Comparison of ENCODE assay signal across 8 cellular contexts in the genomic region with DNA sequence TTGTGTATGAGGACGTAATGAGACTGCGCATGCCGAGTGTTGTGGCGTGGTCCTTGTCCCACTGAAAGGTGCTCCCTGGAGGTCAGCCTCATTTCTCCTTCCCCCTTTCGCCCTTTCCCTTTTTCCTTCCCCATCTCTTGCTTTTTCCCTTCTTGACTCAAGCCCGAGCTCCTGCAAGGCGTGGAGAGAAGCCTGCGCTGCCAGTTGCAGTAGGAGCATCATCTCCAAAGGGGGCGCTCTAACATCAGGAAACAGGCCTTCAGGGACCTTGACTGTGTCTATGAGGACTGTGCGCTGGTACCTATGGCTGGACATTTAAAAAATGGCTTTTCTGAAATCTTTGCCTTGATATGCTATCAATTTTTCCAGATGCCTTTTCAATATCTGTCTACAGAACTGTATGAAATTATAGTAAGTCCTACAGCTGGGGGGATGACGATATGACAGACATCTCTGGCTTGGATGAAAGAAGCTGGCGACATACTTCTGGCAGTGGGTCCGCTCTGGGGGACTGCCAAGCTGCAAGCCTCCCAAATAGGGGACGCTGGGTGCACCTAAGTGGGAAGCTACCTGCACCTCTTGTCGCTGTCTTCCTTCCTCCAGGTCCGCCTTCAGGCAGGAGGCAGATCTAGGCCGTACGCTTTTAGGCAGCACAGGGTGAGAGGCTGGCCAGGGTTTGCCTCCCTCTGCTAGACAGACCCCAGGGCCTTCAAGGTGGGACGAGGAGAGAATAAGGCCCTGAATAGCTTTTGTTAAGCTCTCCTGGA.
DNase-seq lines count a peak whose midpoint lies in the region; ATAC-seq and TF ChIP-seq lines count a peak whose summit lies in the region.

No MANE protein-coding gene starts in this region.

- H3K4me1 ChIP-seq in BE2C (peaks cover 12% of the 10 kb centered on the region), upper lobe of right lung (no peaks in the 10 kb centered on the region)

- intact Hi-C loops in upper lobe of right lung (cut with DNase I): no loop called here

- no peak overlapping the region for H3K27ac ChIP-seq in upper lobe of right lung

- H3K27me3 ChIP-seq in BE2C (no peaks in the 10 kb centered on the region), upper lobe of right lung (peaks cover 4% of the 10 kb centered on the region)

- ATAC-seq in upper lobe of right lung (peak; percentile 83), HG03097 (IDR thresholded peaks at IDR 0.05; ENCODE audit: low FRiP score, unreplicated experiment) (no peak)

- H3K36me3 ChIP-seq in BE2C (no peaks in the 10 kb centered on the region), upper lobe of right lung (no peaks in the 10 kb centered on the region)

- DNase-seq in BE2C (peak; percentile 74), NCI-H2107 treated with DMSO at 0.1 percent for 48 hours (lab: John Stamatoyannopoulos, UW; ENCODE audit: unreplicated experiment) (peak; percentile 36), anterior cingulate cortex (lab: John Stamatoyannopoulos, UW) (peak in 53 of 58 donors; percentile 5 to 83 (median 41)), iris pigment epithelial cell (ENCODE audit: low read depth) (peak; percentile 41), upper lobe of right lung (no peak)
- DNase-seq in activated naive CD4-positive, alpha-beta T cell treated with Interleukin-2 at 50 U/mL for 16 hours: no peak

- H3K4me3 ChIP-seq in BE2C (ENCODE audit: low read depth, low read length): no peak overlapping the region
- no peak overlapping the region for H3K4me3 ChIP-seq in GM12875 (ENCODE audit: low read depth, low read length)
- no peak overlapping the region for H3K4me3 ChIP-seq in upper lobe of right lung

- TF ChIP-seq CTCF in BE2C (IDR thresholded peaks at IDR 0.05; ENCODE audit: low read depth, low read length) (peak; percentile 98), GM12875 (IDR thresholded peaks at IDR 0.05; ENCODE audit: borderline replicate concordance, insufficient read depth, low read depth, low read length) (peak; percentile 61), upper lobe of right lung (IDR thresholded peaks at IDR 0.05) (peak; percentile 68)

- H3K9me3 ChIP-seq in BE2C: no peaks in the 10 kb centered on the region
- H3K9me3 ChIP-seq in upper lobe of right lung: no peaks in the 10 kb centered on the region

Comparison
In these comparisons a context has a peak if more than half of its experiments do, and no peak if none do; other contexts are left out.
1. DNase-seq: peak in BE2C (single experiment), NCI-H2107 treated with DMSO at 0.1 percent for 48 hours (single experiment), anterior cingulate cortex (53 of 58) and iris pigment epithelial cell (single experiment); none in upper lobe of right lung (single experiment) and activated naive CD4-positive, alpha-beta T cell treated with Interleukin-2 at 50 U/mL for 16 hours (single experiment).
2. Peak in every context shown above with its lines, with median percentiles within 50 percentile points of each other: CTCF ChIP-seq.